Comparison of ENCODE assay signal across 9 cellular contexts in genomic region chr11:128691802-128692749, GRCh38. TPM values are rescaled to one million over a fixed set of nuclear protein-coding genes. Genes with fewer than 3 reads are reported as not detected.
DNase-seq lines count a peak whose midpoint lies in the region; ATAC-seq and TF ChIP-seq lines count a peak whose summit lies in the region.
"Had no signal": no experiment of that assay in that cellular context is flagged by ENCODE, and none has a peak within 500 bp of the region (broad histone marks: within the 10 kb centered on the region; RNA-seq: fewer than 3 reads in every experiment).

No MANE protein-coding gene starts in this region.

- BruUV-seq in PC-3 (replicated peaks; lab: Mats Ljungman, UMichigan) = no TSS peak

- CTCF ChIA-PET in PC-3 (lab: Charles Lee) = no interaction called here

- TF ChIP-seq CTCF in PC-3 (conservative IDR thresholded peaks at IDR 0.05; ENCODE audit: low read depth, low read length) (peak; percentile 39), fibroblast of mammary gland (conservative IDR thresholded peaks at IDR 0.05; ENCODE audit: control insufficient read depth, insufficient read depth, low read depth, low read length) (peak; percentile 21), prostate gland (IDR thresholded peaks at IDR 0.05) (no peak)

- H3K4me2 ChIP-seq in PC-3 (ENCODE audit: low read length) = peak overlapping the region; percentile 97

- intact Hi-C loops in PC-3 (cut with micrococcal nuclease) (no loop called here), prostate gland (cut with DNase I) (no loop called here)

- no peak for ATAC-seq in PC-3

- H3K79me2 ChIP-seq in PC-3 (ENCODE audit: low read length) = no peaks in the 10 kb centered on the region

- H3K4me3 ChIP-seq in GM08714 (ENCODE audit: low read length) = peak overlapping the region; percentile 80; the same call in 1 of the 2 replicates
- peak overlapping the region; percentile 79 for H3K4me3 ChIP-seq in PC-3 (ENCODE audit: low read length)
- peak overlapping the region; percentile 65 for H3K4me3 ChIP-seq in fibroblast of mammary gland (ENCODE audit: control insufficient read depth, low read depth, low read length)
- peak overlapping the region; percentile 36 to 42 for H3K4me3 ChIP-seq in prostate gland

- H3K27me3 ChIP-seq in PC-3 (ENCODE audit: low read length) (peaks cover 51% of the 10 kb centered on the region), prostate gland (replicated peaks; ENCODE audit: insufficient read depth) (peaks cover 52% of the 10 kb centered on the region)

- no peak for TF ChIP-seq POLR2A in prostate gland (IDR thresholded peaks at IDR 0.05)

- H3F3A ChIP-seq in PC-3 (ENCODE audit: low read length, unreplicated experiment) = no peaks in the 10 kb centered on the region

- H3K4me1 ChIP-seq in PC-3 (ENCODE audit: insufficient read depth, low read length) (peaks cover 5% of the 10 kb centered on the region; the same call in 1 of the 2 replicates), prostate gland (replicated peaks) (no peaks in the 10 kb centered on the region)

- no peak for DNase-seq in PC-3
- DNase-seq in fibroblast of mammary gland (ENCODE audit: low read depth) = no peak
- DNase-seq in prostate gland (ENCODE audit: low spot score) = no peak
- DNase-seq in effector CD4-positive, alpha-beta T cell = no peak
- DNase-seq in NCI-H1092 treated with DMSO at 0.1 percent for 48 hours (lab: John Stamatoyannopoulos, UW) = no peak
- DNase-seq in putamen (ENCODE audit: low spot score) = no peak
- no peak for DNase-seq in stimulated activated CD4-positive, alpha-beta T cell treated with anti-CD3 and anti-CD28 coated beads, Interleukin-2, amount 100 ng/mL, for 48 hours
- DNase-seq: SHP77 had no signal

- peak overlapping the region; percentile 90 for H2AFZ ChIP-seq in PC-3 (ENCODE audit: low read length)

- POLR2A ChIA-PET in PC-3 (lab: Charles Lee; ENCODE audit: unreplicated experiment) = no interaction called here

- H4K20me1 ChIP-seq in PC-3 (ENCODE audit: low read length) = no peaks in the 10 kb centered on the region

- no peaks in the 10 kb centered on the region for H3K36me3 ChIP-seq in PC-3 (ENCODE audit: low read depth, low read length)
- no peaks in the 10 kb centered on the region for H3K36me3 ChIP-seq in prostate gland

- no peaks in the 10 kb centered on the region for H3K9me2 ChIP-seq in PC-3 (replicated peaks; ENCODE audit: low read length)

- peak overlapping the region; percentile 71 for H3K9ac ChIP-seq in PC-3 (ENCODE audit: low read length)

- no peaks in the 10 kb centered on the region for H3K9me3 ChIP-seq in PC-3 (ENCODE audit: low read length)
- H3K9me3 ChIP-seq in prostate gland = no peaks in the 10 kb centered on the region

- peak overlapping the region; percentile 55 for H3K27ac ChIP-seq in PC-3 (ENCODE audit: low read length)
- H3K27ac ChIP-seq in prostate gland = peak overlapping the region in 1 of 2 donors; percentile 61

- 19% methylated on average over 28 of the region's 28 CpGs for WGBS in prostate gland

RNA-seq across cellular contexts. Expression of gene FLI1, which starts 1.8 kb away (rescaled TPM):
- total RNA-seq in PC-3 (2014; rRNA removed) = 1.2 and 1.6 TPM in 2 replicates
- total RNA-seq in prostate gland = 10 to 100 TPM in 1 of 2 donors, 1 to 10 TPM in 1; 9.8 to 10.6 TPM

Comparison
In these comparisons a context has a peak if more than half of its experiments do, and no peak if none do; other contexts are left out.
1. CTCF ChIP-seq: peak in PC-3 (single experiment) and fibroblast of mammary gland (single experiment); none in prostate gland (0 of 4).
2. Peak in every context shown above with its lines, with median percentiles within 50 percentile points of each other: H3K4me3 ChIP-seq.